Comparison of ENCODE assay signal across 15 cellular contexts in genomic region chr7:38629621-38630020, GRCh38. TPM values are rescaled to one million over a fixed set of nuclear protein-coding genes. Genes with fewer than 3 reads are reported as not detected.
DNase-seq lines count a peak whose midpoint lies in the region; ATAC-seq, FAIRE-seq and TF ChIP-seq lines count a peak whose summit lies in the region.
"Had no signal": no experiment of that assay in that cellular context is flagged by ENCODE, and none has a peak within 500 bp of the region (broad histone marks: within the 10 kb centered on the region; RNA-seq: fewer than 3 reads in every experiment).

No MANE protein-coding gene starts in this region.

- peaks cover 11% of the 10 kb centered on the region for H3K9me3 Mint-ChIP-seq in activated T-cell treated with anti-CD3 and anti-CD28 coated beads, Interleukin-2, amount 50 U/mL, for 24 hours

- CTCF ChIA-PET in AG04449 (lab: Yijun Ruan, JAX): interaction anchor here (1.0 to 1.9 kb wide), 2 partner anchors 22 to 231 kb away, joined by 3 to 4 read pairs; no protein-coding TSS in a partner anchor

- no peak for TF ChIP-seq POLR2A in GM12892 (IDR thresholded peaks at IDR 0.05; ENCODE audit: low read depth, low read length)

- no peak overlapping the region for H3K27ac Mint-ChIP-seq in activated T-cell treated with anti-CD3 and anti-CD28 coated beads, Interleukin-2, amount 50 U/mL, for 24 hours

- peaks cover 9% of the 10 kb centered on the region for H3K4me1 Mint-ChIP-seq in activated T-cell treated with anti-CD3 and anti-CD28 coated beads, Interleukin-2, amount 50 U/mL, for 24 hours (ENCODE audit: low read depth)

- H3K4me3 ChIP-seq in AG04449 (ENCODE audit: low read depth, low read length): peak overlapping the region; percentile 63
- H3K4me3 ChIP-seq in WERI-Rb-1 (ENCODE audit: low read depth, low read length): peak overlapping the region; percentile 91
- H3K4me3 ChIP-seq: PC-9 had no signal

- H3K27me3 ChIP-seq in WERI-Rb-1 (ENCODE audit: insufficient read depth, low read depth, severe bottlenecking): no peaks in the 10 kb centered on the region

- no peak for FAIRE-seq in GM12892 (lab: Jason Lieb, UNC)

- POLR2A ChIA-PET in AG04449 (lab: Yijun Ruan, JAX): no interaction called here

- peaks cover 82% of the 10 kb centered on the region for H3K27me3 Mint-ChIP-seq in activated T-cell treated with anti-CD3 and anti-CD28 coated beads, Interleukin-2, amount 50 U/mL, for 24 hours

- no peaks in the 10 kb centered on the region; the same call in 1 of the 2 replicates for H3K36me3 ChIP-seq in WERI-Rb-1
- H3K36me3 ChIP-seq: esophagus squamous epithelium had no signal

- ATAC-seq in GM21381 (IDR thresholded peaks at IDR 0.05; ENCODE audit: unreplicated experiment): no peak

- no peak overlapping the region for H3K4me3 Mint-ChIP-seq in activated T-cell treated with anti-CD3 and anti-CD28 coated beads, Interleukin-2, amount 50 U/mL, for 24 hours

- H3K36me3 Mint-ChIP-seq in activated T-cell treated with anti-CD3 and anti-CD28 coated beads, Interleukin-2, amount 50 U/mL, for 24 hours (ENCODE audit: low read depth): no peaks in the 10 kb centered on the region

- no peak for DNase-seq in AG04449 (ENCODE audit: low read depth, low spot score)
- DNase-seq in DMS79 treated with DMSO at 0.1 percent for 48 hours (lab: John Stamatoyannopoulos, UW): peak; percentile 25
- DNase-seq in WERI-Rb-1: peak; percentile 67
- DNase-seq in left kidney (ENCODE audit: low read depth, low spot score): peak; percentile 74
- DNase-seq in HPDE6-E6E7 (ENCODE audit: extremely low spot score): no peak
- DNase-seq in GM12892 (ENCODE audit: insufficient read length): no peak
- no peak for DNase-seq in activated T-cell treated with anti-CD3 and anti-CD28 coated beads, Interleukin-2, amount 50 U/mL, for 24 hours
- DNase-seq: activated CD4-positive, alpha-beta T cell treated with anti-CD3 and anti-CD28 coated beads, Interleukin-2, amount 50 U/mL, for 48 hours; activated naive CD4-positive, alpha-beta T cell; esophagus squamous epithelium; mammary epithelial cell; NCI-H187 had no signal

- no peaks in the 10 kb centered on the region for H3K9me3 ChIP-seq in WERI-Rb-1 (ENCODE audit: severe bottlenecking)
- H3K9me3 ChIP-seq: esophagus squamous epithelium had no signal

- TF ChIP-seq CTCF in AG04449 (IDR thresholded peaks at IDR 0.05; ENCODE audit: insufficient read depth, low read length, missing control alignments) (no peak), WERI-Rb-1 (IDR thresholded peaks at IDR 0.05; ENCODE audit: low read depth, low read length) (no peak)

- H3K27ac ChIP-seq in WERI-Rb-1: peak overlapping the region; percentile 60
- H3K27ac ChIP-seq: C4-2B, esophagus squamous epithelium, PC-9 had no signal

RNA-seq across cellular contexts. Expression of gene AMPH, which starts 1.6 kb away (rescaled TPM):
- 0.15 TPM for polyA plus RNA-seq in GM12892 (2012; ENCODE audit: missing spikeins)

Comparison
In these comparisons a context has a peak if more than half of its experiments do, and no peak if none do; other contexts are left out.
1. DNase-seq: peak in DMS79 treated with DMSO at 0.1 percent for 48 hours (single experiment), WERI-Rb-1 (single experiment) and left kidney (single experiment); none in AG04449 (single experiment), HPDE6-E6E7 (single experiment), GM12892 (single experiment) and activated T-cell treated with anti-CD3 and anti-CD28 coated beads, Interleukin-2, amount 50 U/mL, for 24 hours (single experiment).